ENCODE assay signal across 28 cellular contexts in the genomic region with DNA sequence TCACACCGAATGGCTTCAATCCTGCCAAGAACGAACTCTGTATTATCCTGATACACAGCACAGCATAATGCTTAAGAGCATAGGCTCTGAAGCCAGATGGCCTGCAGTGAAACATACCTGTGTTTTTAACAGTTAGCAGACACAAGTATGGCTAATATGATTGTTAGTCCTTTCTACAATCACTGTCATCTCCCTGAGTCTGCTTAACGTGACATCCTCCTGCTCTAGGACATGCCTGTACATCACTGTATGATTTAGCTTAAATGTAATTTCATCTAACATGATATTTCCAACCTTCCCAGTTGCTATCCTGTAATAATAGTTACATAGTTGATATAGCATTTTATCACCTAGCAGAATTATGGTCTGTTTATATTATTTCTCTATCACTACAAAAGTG.
"Had no signal": no experiment of that assay in that cellular context is flagged by ENCODE, and none has a peak within 500 bp of the region (broad histone marks: within the 10 kb centered on the region; RNA-seq: fewer than 3 reads in every experiment).

No MANE protein-coding gene starts in this region.

- H3K4me3 ChIP-seq: colonic mucosa, gastroesophageal sphincter, hepatocyte, left ventricle myocardium inferior, lung, ovary, skin epidermis, thoracic aorta had no signal

- H3K36me3 ChIP-seq: colonic mucosa, gastroesophageal sphincter, left ventricle myocardium inferior, neutrophil, ovary, thoracic aorta had no signal

- H3K27ac Mint-ChIP-seq: activated CD4-positive, alpha-beta T cell treated with anti-CD3 and anti-CD28 coated beads for 36 hours; activated naive CD8-positive, alpha-beta T cell; activated T-cell treated with anti-CD3 and anti-CD28 coated beads, Interleukin-2, amount 50 U/mL, for 72 hours; naive B cell; nephron progenitor cell; progenitor cell of endocrine pancreas; stimulated activated naive CD8-positive, alpha-beta T cell treated with anti-CD3 and anti-CD28 coated beads, Interleukin-15, Interleukin-2, amounts not matched to agents 100 ng/mL and 50 ng/mL, for 24 hours; T-helper 2 cell treated with Interferon-gamma antibody and Interleukin-4, amounts not matched to agents 5 μg/mL and 100 μg/mL, for 36 hours had no signal

- ATAC-seq: activated CD4-positive, alpha-beta T cell treated with anti-CD3 and anti-CD28 coated beads for 36 hours; activated T-cell treated with anti-CD3 and anti-CD28 coated beads, Interleukin-2, amount 50 U/mL, for 72 hours; gastroesophageal sphincter; sciatic nerve had no signal

- DNase-seq: activated CD4-positive, alpha-beta T cell treated with anti-CD3 and anti-CD28 coated beads for 36 hours; activated CD4-positive, CD25-positive, alpha-beta regulatory T cell; activated naive CD4-positive, alpha-beta T cell treated with Interleukin-2 at 50 U/mL for 16 hours; activated T-cell treated with anti-CD3 and anti-CD28 coated beads for 4 hours; activated T-cell treated with anti-CD3 and anti-CD28 coated beads, Interleukin-2, amount 50 U/mL, for 72 hours; anterior cingulate cortex; cerebellar nuclear complex; colonic mucosa; effector CD8-positive, alpha-beta T cell; islet precursor cell; left ventricle myocardium inferior; naive B cell; nephron progenitor cell; ovary; stimulated activated CD4-positive, alpha-beta T cell treated with anti-CD3 and anti-CD28 coated beads, Interleukin-12 subunit alpha, Interleukin-12 subunit beta, amount 100 ng/mL, for 4 hours; stimulated activated CD4-positive, alpha-beta T cell treated with anti-CD3 and anti-CD28 coated beads, Interleukin-4, amount 100 ng/mL, for 1 hour; trophoblast cell had no signal

- H3K36me3 Mint-ChIP-seq: activated naive CD8-positive, alpha-beta T cell; naive B cell had no signal

- H3K4me3 Mint-ChIP-seq: activated CD4-positive, alpha-beta T cell treated with anti-CD3 and anti-CD28 coated beads for 36 hours; activated naive CD8-positive, alpha-beta T cell; activated T-cell treated with anti-CD3 and anti-CD28 coated beads, Interleukin-2, amount 50 U/mL, for 72 hours; naive B cell; nephron progenitor cell; stimulated activated naive CD8-positive, alpha-beta T cell treated with anti-CD3 and anti-CD28 coated beads, Interleukin-15, Interleukin-2, amounts not matched to agents 100 ng/mL and 50 ng/mL, for 24 hours; T-helper 2 cell treated with Interferon-gamma antibody and Interleukin-4, amounts not matched to agents 5 μg/mL and 100 μg/mL, for 36 hours had no signal

- H3K4me2 ChIP-seq: hepatocyte had no signal

- H3K4me1 Mint-ChIP-seq: activated CD4-positive, alpha-beta T cell treated with anti-CD3 and anti-CD28 coated beads for 36 hours; naive B cell; nephron progenitor cell had no signal

- H3K9me3 ChIP-seq: colonic mucosa, gastroesophageal sphincter, left ventricle myocardium inferior, neutrophil, ovary, thoracic aorta had no signal

- H3K27me3 Mint-ChIP-seq: activated CD4-positive, alpha-beta T cell treated with anti-CD3 and anti-CD28 coated beads for 36 hours; activated naive CD8-positive, alpha-beta T cell; naive B cell; progenitor cell of endocrine pancreas; stimulated activated naive CD8-positive, alpha-beta T cell treated with anti-CD3 and anti-CD28 coated beads, Interleukin-15, Interleukin-2, amounts not matched to agents 100 ng/mL and 50 ng/mL, for 24 hours had no signal

- H2AFZ ChIP-seq: hepatocyte had no signal

- H3K27me3 ChIP-seq: colonic mucosa, gastroesophageal sphincter, hepatocyte, neutrophil had no signal

- H3K4me1 ChIP-seq: colonic mucosa, gastroesophageal sphincter, left ventricle myocardium inferior had no signal

- H3K79me2 ChIP-seq: hepatocyte had no signal

- H3K27ac ChIP-seq: colonic mucosa, gastroesophageal sphincter, hepatocyte, left ventricle myocardium inferior, neutrophil, ovary, skin epidermis, thoracic aorta had no signal
